In genomic region chr2:64713686-64714085, GRCh38 we compare ENCODE assay signal across 6 cellular contexts.
"Had no signal": no experiment of that assay in that cellular context is flagged by ENCODE, and none has a peak within 500 bp of the region (broad histone marks: within the 10 kb centered on the region; RNA-seq: fewer than 3 reads in every experiment).

No MANE protein-coding gene starts in this region.

- H3K27ac ChIP-seq: HL-60 had no signal

- ATAC-seq: GM23338, HepG2 had no signal

- H2AFZ ChIP-seq: GM23338 had no signal

- DNase-seq: H9, HCEC 1CT, KBM-7 had no signal

- H3K4me2 ChIP-seq: GM23338 had no signal

- H3K4me3 ChIP-seq: GM23338 had no signal
